25 cellular contexts compared by ENCODE assay signal in the genomic region with DNA sequence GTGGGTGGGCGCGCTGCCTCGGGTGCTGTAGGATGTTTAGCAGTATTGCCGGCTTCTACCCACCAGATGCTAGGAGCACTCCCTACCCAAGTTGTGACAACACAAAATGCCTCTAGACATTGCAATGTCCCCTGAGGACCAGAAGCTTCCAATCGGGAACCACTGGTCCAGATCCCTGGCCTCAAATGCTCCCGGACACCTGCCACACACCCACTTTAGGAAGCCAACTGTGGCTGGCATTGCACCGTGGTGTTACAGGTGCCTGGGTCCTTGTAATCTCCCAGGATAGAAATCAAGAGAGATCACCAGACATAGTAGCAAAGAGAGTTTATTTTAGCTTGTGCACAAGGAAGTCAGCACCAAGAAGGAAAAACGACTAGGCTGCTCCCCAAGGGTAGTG. TPM values are rescaled to one million over a fixed set of nuclear protein-coding genes. Genes with fewer than 3 reads are reported as not detected.
DNase-seq lines count a peak whose midpoint lies in the region; TF ChIP-seq lines count a peak whose summit lies in the region.
"Had no signal": no experiment of that assay in that cellular context is flagged by ENCODE, and none has a peak within 500 bp of the region (broad histone marks: within the 10 kb centered on the region; RNA-seq: fewer than 3 reads in every experiment).

No MANE protein-coding gene starts in this region.

- H3K9ac ChIP-seq in colonic mucosa (ENCODE audit: low read depth in 2 of 2, low read length in 2 of 2), result no peak overlapping the region

- no peaks in the 10 kb centered on the region for H4K20me1 ChIP-seq in osteoblast (ENCODE audit: insufficient read depth, low read length)

- DNase-seq in T-helper 1 cell (no peak), colonic mucosa (peak; percentile 11), osteoblast (ENCODE audit: insufficient read length, low spot score, missing footprints) (no peak), AML-193 (lab: John Stamatoyannopoulos, UW) (no peak), breast epithelium (ENCODE audit: low spot score in 2 of 2) (no peak)
- no peak for DNase-seq in activated naive CD8-positive, alpha-beta T cell treated with anti-CD3 and anti-CD28 coated beads for 36 hours
- DNase-seq: BE2C; CD4-positive, CD25-positive, alpha-beta regulatory T cell; DMS53; H9; Karpas-422; NCI-H1092; NCI-H1417 treated with DMSO at 0.1 percent for 48 hours; NCI-H1694 treated with DMSO at 0.1 percent for 48 hours; NCI-H2081; NCI-H226; NCI-H510A; NCI-H69; SHP77 had no signal

- no peak for TF ChIP-seq POLR2A in breast epithelium (IDR thresholded peaks at IDR 0.05)

- no peaks in the 10 kb centered on the region for H3K79me2 ChIP-seq in osteoblast (ENCODE audit: insufficient read depth, low read length)

- no peak overlapping the region for H3K4me2 ChIP-seq in osteoblast (ENCODE audit: insufficient read depth, low read length)
- H3K4me2 ChIP-seq: GM23338 had no signal

- peaks cover 53% of the 10 kb centered on the region for H3K4me1 Mint-ChIP-seq in T-helper 1 cell treated with Interleukin-12 subunit alpha and Interleukin-12 subunit beta and Interleukin-4 antibody, amounts not matched to agents 30 μg/mL and 1 μg/mL, for 36 hours (ENCODE audit: low read depth)
- H3K4me1 Mint-ChIP-seq in activated naive CD8-positive, alpha-beta T cell (ENCODE audit: low read depth), result peaks cover 26% of the 10 kb centered on the region
- H3K4me1 Mint-ChIP-seq in activated naive CD8-positive, alpha-beta T cell treated with anti-CD3 and anti-CD28 coated beads for 36 hours, result peaks cover 8% of the 10 kb centered on the region

- peak overlapping the region; percentile 74 for H3K27ac Mint-ChIP-seq in T-helper 1 cell treated with Interleukin-12 subunit alpha and Interleukin-12 subunit beta and Interleukin-4 antibody, amounts not matched to agents 30 μg/mL and 1 μg/mL, for 36 hours
- peak overlapping the region; percentile 46 for H3K27ac Mint-ChIP-seq in activated naive CD8-positive, alpha-beta T cell
- H3K27ac Mint-ChIP-seq in activated naive CD8-positive, alpha-beta T cell treated with anti-CD3 and anti-CD28 coated beads for 36 hours, result no peak overlapping the region
- H3K27ac Mint-ChIP-seq: CD4-positive, CD25-positive, alpha-beta regulatory T cell; GM23338; H9 had no signal

- H3K9me3 ChIP-seq in colonic mucosa (no peaks in the 10 kb centered on the region), osteoblast (ENCODE audit: low read depth, low read length) (no peaks in the 10 kb centered on the region), breast epithelium (no peaks in the 10 kb centered on the region)
- H3K9me3 ChIP-seq: BE2C had no signal

- H3K27me3 ChIP-seq in colonic mucosa (no peaks in the 10 kb centered on the region), osteoblast (ENCODE audit: insufficient read depth, low read length) (no peaks in the 10 kb centered on the region), breast epithelium (no peaks in the 10 kb centered on the region)
- H3K27me3 ChIP-seq: BE2C had no signal

- intact Hi-C loops in colonic mucosa (cut with DNase I), result no loop called here
- intact Hi-C loops in breast epithelium (cut with DNase I; ENCODE audit: low total_unique reads), result no loop called here

- H3K36me3 ChIP-seq in colonic mucosa (no peaks in the 10 kb centered on the region), osteoblast (ENCODE audit: insufficient read depth, low read length) (peaks cover 5% of the 10 kb centered on the region), breast epithelium (no peaks in the 10 kb centered on the region)
- H3K36me3 ChIP-seq: BE2C had no signal

- H3K27me3 Mint-ChIP-seq in T-helper 1 cell treated with Interleukin-12 subunit alpha and Interleukin-12 subunit beta and Interleukin-4 antibody, amounts not matched to agents 30 μg/mL and 1 μg/mL, for 36 hours (ENCODE audit: low read depth), result no peaks in the 10 kb centered on the region
- H3K27me3 Mint-ChIP-seq in activated naive CD8-positive, alpha-beta T cell, result no peaks in the 10 kb centered on the region
- H3K27me3 Mint-ChIP-seq in activated naive CD8-positive, alpha-beta T cell treated with anti-CD3 and anti-CD28 coated beads for 36 hours, result no peaks in the 10 kb centered on the region
- H3K27me3 Mint-ChIP-seq: CD4-positive, CD25-positive, alpha-beta regulatory T cell had no signal

- peaks cover 41% of the 10 kb centered on the region for H3K36me3 Mint-ChIP-seq in T-helper 1 cell treated with Interleukin-12 subunit alpha and Interleukin-12 subunit beta and Interleukin-4 antibody, amounts not matched to agents 30 μg/mL and 1 μg/mL, for 36 hours (ENCODE audit: low read depth)
- peaks cover 8% of the 10 kb centered on the region for H3K36me3 Mint-ChIP-seq in activated naive CD8-positive, alpha-beta T cell
- peaks cover 20% of the 10 kb centered on the region for H3K36me3 Mint-ChIP-seq in activated naive CD8-positive, alpha-beta T cell treated with anti-CD3 and anti-CD28 coated beads for 36 hours

- H2AFZ ChIP-seq in osteoblast (ENCODE audit: low read length), result peak overlapping the region; percentile 35
- H2AFZ ChIP-seq: GM23338 had no signal

- H3K4me3 Mint-ChIP-seq in T-helper 1 cell treated with Interleukin-12 subunit alpha and Interleukin-12 subunit beta and Interleukin-4 antibody, amounts not matched to agents 30 μg/mL and 1 μg/mL, for 36 hours, result peak overlapping the region; percentile 25
- H3K4me3 Mint-ChIP-seq in activated naive CD8-positive, alpha-beta T cell, result no peak overlapping the region
- no peak overlapping the region for H3K4me3 Mint-ChIP-seq in activated naive CD8-positive, alpha-beta T cell treated with anti-CD3 and anti-CD28 coated beads for 36 hours
- H3K4me3 Mint-ChIP-seq: CD4-positive, CD25-positive, alpha-beta regulatory T cell; GM23338; H9 had no signal

- peaks cover 17% of the 10 kb centered on the region for H3K9me3 Mint-ChIP-seq in T-helper 1 cell treated with Interleukin-12 subunit alpha and Interleukin-12 subunit beta and Interleukin-4 antibody, amounts not matched to agents 30 μg/mL and 1 μg/mL, for 36 hours
- no peaks in the 10 kb centered on the region for H3K9me3 Mint-ChIP-seq in activated naive CD8-positive, alpha-beta T cell (ENCODE audit: low read depth)
- peaks cover 11% of the 10 kb centered on the region for H3K9me3 Mint-ChIP-seq in activated naive CD8-positive, alpha-beta T cell treated with anti-CD3 and anti-CD28 coated beads for 36 hours

- no peaks in the 10 kb centered on the region for H3K4me1 ChIP-seq in colonic mucosa
- H3K4me1 ChIP-seq in osteoblast (ENCODE audit: insufficient read depth, low read length), result no peaks in the 10 kb centered on the region
- H3K4me1 ChIP-seq in breast epithelium, result no peaks in the 10 kb centered on the region

- H3K4me3 ChIP-seq in colonic mucosa (no peak overlapping the region), osteoblast (ENCODE audit: insufficient read depth, low read length) (no peak overlapping the region), breast epithelium (no peak overlapping the region)
- H3K4me3 ChIP-seq: GM12878, GM23338 had no signal

- TF ChIP-seq CTCF in colonic mucosa (IDR thresholded peaks at IDR 0.05) (no peak), osteoblast (IDR thresholded peaks at IDR 0.05; ENCODE audit: extremely low read depth, low read depth, low read length) (no peak), breast epithelium (IDR thresholded peaks at IDR 0.05) (no peak)

- H3K27ac ChIP-seq in colonic mucosa (no peak overlapping the region), osteoblast (ENCODE audit: low read depth, low read length) (no peak overlapping the region), breast epithelium (no peak overlapping the region)
- H3K27ac ChIP-seq: 22Rv1, RWPE1 had no signal

RNA-seq across cellular contexts. Expression of a gene that starts 14.9 kb away (rescaled TPM):
- 10 to 100 TPM; 34.1 to 35.8 TPM for total RNA-seq in activated naive CD8-positive, alpha-beta T cell treated with anti-CD3 and anti-CD28 coated beads for 36 hours
- total RNA-seq in colonic mucosa, result 100 to 1,000 TPM in 1 of 2 donors, 10 to 100 TPM in 1; 87.1 to 126 TPM
- total RNA-seq in osteoblast, result 41.3 and 47.8 TPM in 2 replicates
- 10 to 100 TPM; 35.1 to 82.9 (median 80.6) TPM for total RNA-seq in breast epithelium

RNA-seq across cellular contexts. Expression of a gene that starts 27.9 kb away (rescaled TPM):
- 10 to 100 TPM; 24.5 to 27.3 TPM for total RNA-seq in activated naive CD8-positive, alpha-beta T cell treated with anti-CD3 and anti-CD28 coated beads for 36 hours
- total RNA-seq in colonic mucosa (10 to 100 TPM; 17.3 to 23.8 TPM), osteoblast (19.4 and 19.5 TPM in 2 replicates), breast epithelium (10 to 100 TPM; 11.2 to 32.6 (median 22.6) TPM)
